In the genomic region with DNA sequence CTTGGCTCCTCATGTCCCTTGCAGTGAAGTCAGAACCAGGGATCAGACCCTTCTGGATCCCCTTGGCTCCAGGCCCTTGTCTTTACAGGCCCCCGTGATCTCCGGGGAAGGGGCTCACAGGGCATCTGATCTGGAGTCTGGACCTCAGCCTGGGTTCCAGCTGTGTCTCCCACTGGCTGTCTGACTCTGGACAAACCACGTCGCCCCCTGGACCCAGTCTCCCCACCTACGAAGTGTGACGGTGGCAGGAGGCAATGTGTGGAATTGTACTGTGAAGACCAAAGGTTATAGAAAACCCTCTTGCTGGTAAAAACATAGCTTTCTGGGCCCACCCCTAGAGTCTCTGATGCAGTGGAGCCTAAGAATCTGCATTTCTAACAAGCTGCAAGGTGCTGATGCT, we compare ENCODE assay signal across 28 cellular contexts. TPM values are rescaled to one million over a fixed set of nuclear protein-coding genes. Genes with fewer than 3 reads are reported as not detected.
"Had no signal": no experiment of that assay in that cellular context is flagged by ENCODE, and none has a peak within 500 bp of the region (broad histone marks: within the 10 kb centered on the region; RNA-seq: fewer than 3 reads in every experiment).

No MANE protein-coding gene starts in this region.

- DNase-seq: activated CD4-positive, alpha-beta T cell treated with anti-CD3 and anti-CD28 coated beads, Interleukin-2, amount 10 ng/mL, durations not matched to agents 7 days and 5 days; activated CD4-positive, CD25-positive, alpha-beta regulatory T cell treated with anti-CD3 and anti-CD28 coated beads, Interleukin-2, amount 50 U/mL, for 72 hours; activated CD8-positive, alpha-beta T cell treated with anti-CD3 and anti-CD28 coated beads, Interleukin-2, amount 10 ng/mL, durations not matched to agents 7 days and 5 days; activated effector memory CD4-positive, alpha-beta T cell treated with Interleukin-2 at 50 U/mL for 16 hours; activated naive CD4-positive, alpha-beta T cell treated with anti-CD3 and anti-CD28 coated beads for 36 hours; activated naive CD8-positive, alpha-beta T cell treated with anti-CD3 and anti-CD28 coated beads, Interleukin-2, amount 10 ng/mL, durations not matched to agents 7 days and 5 days; activated T-cell treated with anti-CD3 and anti-CD28 coated beads, Interleukin-2, amount 50 U/mL, for 72 hours; amniotic stem cell; cerebellar nuclear complex; cortex of kidney; effector CD8-positive, alpha-beta T cell; foreskin melanocyte; kidney glomerular epithelial cell; SIG-M5; SK-N-SH; stimulated activated CD4-positive, alpha-beta T cell treated with anti-CD3 and anti-CD28 coated beads, Interleukin-2, amount 100 ng/mL, for 48 hours; stimulated activated CD8-positive, alpha-beta memory T cell treated with anti-CD3 and anti-CD28 coated beads, Interleukin-4, amount 100 ng/mL, for 48 hours; stimulated activated naive B cell treated with anti-CD40 and anti-IgM and Interleukin-4, amounts not matched to agents 10 μg/mL and 1 μg/mL and 100 μg/mL, for 72 hours; testis; WERI-Rb-1 had no signal

- H3K27ac Mint-ChIP-seq: activated CD4-positive, alpha-beta T cell treated with anti-CD3 and anti-CD28 coated beads, Interleukin-2, amount 10 ng/mL, durations not matched to agents 7 days and 5 days; activated CD8-positive, alpha-beta T cell treated with anti-CD3 and anti-CD28 coated beads, Interleukin-2, amount 10 ng/mL, durations not matched to agents 7 days and 5 days; activated naive CD4-positive, alpha-beta T cell treated with anti-CD3 and anti-CD28 coated beads for 36 hours; activated naive CD8-positive, alpha-beta T cell treated with anti-CD3 and anti-CD28 coated beads, Interleukin-2, amount 10 ng/mL, durations not matched to agents 7 days and 5 days; activated T-cell treated with anti-CD3 and anti-CD28 coated beads, Interleukin-2, amount 50 U/mL, for 72 hours; nephron; stimulated activated naive B cell treated with anti-CD40 and anti-IgM and Interleukin-4, amounts not matched to agents 10 μg/mL and 1 μg/mL and 100 μg/mL, for 72 hours had no signal

- ATAC-seq: activated CD8-positive, alpha-beta T cell treated with anti-CD3 and anti-CD28 coated beads, Interleukin-2, amount 10 ng/mL, durations not matched to agents 7 days and 5 days; activated T-cell treated with anti-CD3 and anti-CD28 coated beads, Interleukin-2, amount 50 U/mL, for 72 hours; pancreas; right lobe of liver; stimulated activated naive B cell treated with anti-CD40 and anti-IgM and Interleukin-4, amounts not matched to agents 10 μg/mL and 1 μg/mL and 100 μg/mL, for 72 hours had no signal

- H3K9ac ChIP-seq: SK-N-SH had no signal

- H3K36me3 ChIP-seq: pancreas, right lobe of liver, upper lobe of left lung, WERI-Rb-1 had no signal

- H3K9me3 Mint-ChIP-seq: activated CD4-positive, alpha-beta T cell treated with anti-CD3 and anti-CD28 coated beads, Interleukin-2, amount 10 ng/mL, durations not matched to agents 7 days and 5 days; activated naive CD4-positive, alpha-beta T cell treated with anti-CD3 and anti-CD28 coated beads for 36 hours; activated naive CD8-positive, alpha-beta T cell treated with anti-CD3 and anti-CD28 coated beads, Interleukin-2, amount 10 ng/mL, durations not matched to agents 7 days and 5 days; activated T-cell treated with anti-CD3 and anti-CD28 coated beads, Interleukin-2, amount 50 U/mL, for 72 hours; nephron had no signal

- H3K27ac ChIP-seq: pancreas, right lobe of liver, testis, upper lobe of left lung, WERI-Rb-1 had no signal

- H3K36me3 Mint-ChIP-seq: activated naive CD8-positive, alpha-beta T cell treated with anti-CD3 and anti-CD28 coated beads, Interleukin-2, amount 10 ng/mL, durations not matched to agents 7 days and 5 days; stimulated activated naive B cell treated with anti-CD40 and anti-IgM and Interleukin-4, amounts not matched to agents 10 μg/mL and 1 μg/mL and 100 μg/mL, for 72 hours had no signal

- H3K27me3 ChIP-seq: right lobe of liver, testis, upper lobe of left lung had no signal

- H3K4me3 Mint-ChIP-seq: activated CD4-positive, alpha-beta T cell treated with anti-CD3 and anti-CD28 coated beads, Interleukin-2, amount 10 ng/mL, durations not matched to agents 7 days and 5 days; activated CD8-positive, alpha-beta T cell treated with anti-CD3 and anti-CD28 coated beads, Interleukin-2, amount 10 ng/mL, durations not matched to agents 7 days and 5 days; activated naive CD4-positive, alpha-beta T cell treated with anti-CD3 and anti-CD28 coated beads for 36 hours; activated naive CD8-positive, alpha-beta T cell treated with anti-CD3 and anti-CD28 coated beads, Interleukin-2, amount 10 ng/mL, durations not matched to agents 7 days and 5 days; activated T-cell treated with anti-CD3 and anti-CD28 coated beads, Interleukin-2, amount 50 U/mL, for 72 hours; nephron; stimulated activated naive B cell treated with anti-CD40 and anti-IgM and Interleukin-4, amounts not matched to agents 10 μg/mL and 1 μg/mL and 100 μg/mL, for 72 hours had no signal

- FAIRE-seq: bronchial epithelial cell, pancreas had no signal

- H3K4me3 ChIP-seq: pancreas, right lobe of liver, testis, upper lobe of left lung had no signal

- H3K4me1 ChIP-seq: pancreas, right lobe of liver, testis, upper lobe of left lung had no signal

- H3K9me3 ChIP-seq: pancreas, right lobe of liver, SK-N-SH, testis, upper lobe of left lung had no signal

RNA-seq across cellular contexts. Expression of a gene that starts 15.5 kb away (rescaled TPM):
- total RNA-seq: activated CD4-positive, alpha-beta T cell treated with anti-CD3 and anti-CD28 coated beads, Interleukin-2, amount 10 ng/mL, durations not matched to agents 7 days and 5 days; activated CD8-positive, alpha-beta T cell treated with anti-CD3 and anti-CD28 coated beads, Interleukin-2, amount 10 ng/mL, durations not matched to agents 7 days and 5 days; activated naive CD4-positive, alpha-beta T cell treated with anti-CD3 and anti-CD28 coated beads for 36 hours; activated naive CD8-positive, alpha-beta T cell treated with anti-CD3 and anti-CD28 coated beads, Interleukin-2, amount 10 ng/mL, durations not matched to agents 7 days and 5 days; activated T-cell treated with anti-CD3 and anti-CD28 coated beads, Interleukin-2, amount 50 U/mL, for 72 hours; bronchial epithelial cell; liver; T-helper 2 cell treated with Interferon-gamma antibody and Interleukin-4, amounts not matched to agents 100 ng/mL and 5 ng/mL, for 36 hours; upper lobe of left lung had no signal
- polyA plus RNA-seq: esophagus, SK-N-SH had no signal
